ENCODE assay signal across 23 cellular contexts in genomic region chr14:69240527-69241173, GRCh38. TPM values are rescaled to one million over a fixed set of nuclear protein-coding genes. Genes with fewer than 3 reads are reported as not detected.
"Had no signal": no experiment of that assay in that cellular context is flagged by ENCODE, and none has a peak within 500 bp of the region (broad histone marks: within the 10 kb centered on the region; RNA-seq: fewer than 3 reads in every experiment).

No MANE protein-coding gene starts in this region.

- H3K27me3 ChIP-seq: esophagus muscularis mucosa, upper lobe of right lung had no signal

- ATAC-seq: activated naive CD4-positive, alpha-beta T cell treated with anti-CD3 and anti-CD28 coated beads, Interleukin-2, amount 50 U/mL, for 72 hours; effector memory CD8-positive, alpha-beta T cell; naive thymus-derived CD8-positive, alpha-beta T cell; stimulated activated naive CD8-positive, alpha-beta T cell treated with anti-CD3 and anti-CD28 coated beads, Interleukin-15, Interleukin-2, amounts not matched to agents 100 U/mL and 50 U/mL, for 24 hours; upper lobe of right lung had no signal

- H3K9me3 ChIP-seq: esophagus muscularis mucosa, upper lobe of right lung had no signal

- H3K4me3 Mint-ChIP-seq: brain; central memory CD8-positive, alpha-beta T cell; effector memory CD8-positive, alpha-beta T cell; naive thymus-derived CD8-positive, alpha-beta T cell had no signal

- H3K27ac Mint-ChIP-seq: activated naive CD4-positive, alpha-beta T cell treated with anti-CD3 and anti-CD28 coated beads, Interleukin-2, amount 50 U/mL, for 72 hours; progenitor cell of endocrine pancreas had no signal

- H3K27me3 Mint-ChIP-seq: central memory CD8-positive, alpha-beta T cell; effector memory CD8-positive, alpha-beta T cell; naive thymus-derived CD8-positive, alpha-beta T cell; progenitor cell of endocrine pancreas had no signal

- DNase-seq: activated CD4-positive, alpha-beta T cell treated with anti-CD3 and anti-CD28 coated beads for 1 hour; activated CD4-positive, alpha-beta T cell treated with anti-CD3 and anti-CD28 coated beads, Interleukin-2, amount 50 U/mL, for 1 hour; activated gamma-delta T cell treated with Interleukin-2 at 50 U/mL for 16 hours; activated T-cell treated with anti-CD3 and anti-CD28 coated beads, Interleukin-2, amount 50 U/mL, for 1 hour; aorta; effector memory CD8-positive, alpha-beta T cell; glutamatergic neuron; naive thymus-derived CD8-positive, alpha-beta T cell; retina; stimulated activated CD4-positive, alpha-beta T cell treated with anti-CD3 and anti-CD28 coated beads, Interleukin-12 subunit alpha, Interleukin-12 subunit beta, amount 100 ng/mL, for 4 hours; stimulated activated CD4-positive, alpha-beta T cell treated with anti-CD3 and anti-CD28 coated beads, Interleukin-4, amount 100 ng/mL, for 4 hours; stimulated activated naive CD8-positive, alpha-beta T cell treated with anti-CD3 and anti-CD28 coated beads, Interleukin-15, Interleukin-2, amounts not matched to agents 100 U/mL and 50 U/mL, for 24 hours; upper lobe of right lung had no signal

- H3K4me1 Mint-ChIP-seq: central memory CD8-positive, alpha-beta T cell had no signal

- H3K9me3 Mint-ChIP-seq: activated naive CD4-positive, alpha-beta T cell treated with anti-CD3 and anti-CD28 coated beads, Interleukin-2, amount 50 U/mL, for 72 hours; brain; central memory CD8-positive, alpha-beta T cell; effector memory CD8-positive, alpha-beta T cell; naive thymus-derived CD8-positive, alpha-beta T cell had no signal

- H3K27ac ChIP-seq: esophagus muscularis mucosa, upper lobe of right lung had no signal

- H3K4me3 ChIP-seq: esophagus muscularis mucosa, lung, upper lobe of right lung had no signal

- H3K4me1 ChIP-seq: upper lobe of right lung had no signal

- FAIRE-seq: colon, frontal cortex, keratinocyte had no signal

RNA-seq across cellular contexts. Expression of gene GALNT16, which starts 19.3 kb away (rescaled TPM):
- total RNA-seq: naive thymus-derived CD8-positive, alpha-beta T cell; T-helper 2 cell treated with Interferon-gamma antibody and Interleukin-4, amounts not matched to agents 100 ng/mL and 5 ng/mL, for 36 hours had no signal
